17 cellular contexts compared by ENCODE assay signal in the genomic region with DNA sequence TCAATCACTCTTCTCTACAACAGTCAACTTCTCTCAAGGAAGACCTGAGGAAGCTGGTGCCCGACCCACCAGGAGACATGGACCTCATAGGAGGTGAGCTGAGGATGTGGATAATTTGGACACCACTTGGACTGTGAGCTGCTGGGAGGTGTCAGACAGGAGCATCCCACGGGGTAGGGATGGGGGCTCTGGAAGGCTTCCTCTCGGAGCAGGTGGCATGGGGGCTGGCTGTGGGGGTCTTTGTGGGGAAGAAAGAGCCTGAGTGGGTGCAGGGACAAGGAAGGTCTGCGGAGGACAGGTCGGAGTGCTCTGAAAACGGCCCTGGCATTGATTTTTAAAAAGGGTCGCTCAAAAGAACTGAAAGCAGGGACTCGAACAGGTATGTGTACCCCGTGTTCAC.
"Had no signal": no experiment of that assay in that cellular context is flagged by ENCODE, and none has a peak within 500 bp of the region (broad histone marks: within the 10 kb centered on the region; RNA-seq: fewer than 3 reads in every experiment).

No MANE protein-coding gene starts in this region.

- H3K27me3 ChIP-seq: adrenal gland, breast epithelium, transverse colon, vagina had no signal

- H3K27ac ChIP-seq: adrenal gland, breast epithelium, skin epidermis, transverse colon, vagina, VCaP had no signal

- H3K27ac Mint-ChIP-seq: activated CD4-positive, alpha-beta memory T cell treated with anti-CD3 and anti-CD28 coated beads for 36 hours; activated naive CD4-positive, alpha-beta T cell treated with anti-CD3 and anti-CD28 coated beads, Interleukin-2, amount 50 U/mL, for 72 hours; dendritic cell treated with granulocyte-macrophage colony-stimulating factor and Interleukin-4, amounts not matched to agents 40 ng/mL and 50 ng/mL, for 4 days; effector memory CD8-positive, alpha-beta T cell; stimulated activated naive CD8-positive, alpha-beta T cell treated with anti-CD3 and anti-CD28 coated beads, Interleukin-15, Interleukin-2, amounts not matched to agents 100 ng/mL and 50 ng/mL, for 24 hours had no signal

- H3K4me1 ChIP-seq: adrenal gland, breast epithelium, vagina had no signal

- ATAC-seq: activated naive CD4-positive, alpha-beta T cell treated with anti-CD3 and anti-CD28 coated beads, Interleukin-2, amount 50 U/mL, for 72 hours; effector memory CD8-positive, alpha-beta T cell had no signal

- H3K9me3 Mint-ChIP-seq: activated CD4-positive, alpha-beta memory T cell treated with anti-CD3 and anti-CD28 coated beads for 36 hours; activated naive CD4-positive, alpha-beta T cell treated with anti-CD3 and anti-CD28 coated beads, Interleukin-2, amount 50 U/mL, for 72 hours; dendritic cell treated with granulocyte-macrophage colony-stimulating factor and Interleukin-4, amounts not matched to agents 40 ng/mL and 50 ng/mL, for 4 days; effector memory CD8-positive, alpha-beta T cell; stimulated activated naive CD8-positive, alpha-beta T cell treated with anti-CD3 and anti-CD28 coated beads, Interleukin-15, Interleukin-2, amounts not matched to agents 100 ng/mL and 50 ng/mL, for 24 hours had no signal

- H3K4me3 Mint-ChIP-seq: activated CD4-positive, alpha-beta memory T cell treated with anti-CD3 and anti-CD28 coated beads for 36 hours; dendritic cell treated with granulocyte-macrophage colony-stimulating factor and Interleukin-4, amounts not matched to agents 40 ng/mL and 50 ng/mL, for 4 days; effector memory CD8-positive, alpha-beta T cell; stimulated activated naive CD8-positive, alpha-beta T cell treated with anti-CD3 and anti-CD28 coated beads, Interleukin-15, Interleukin-2, amounts not matched to agents 100 ng/mL and 50 ng/mL, for 24 hours had no signal

- H3K9me3 ChIP-seq: transverse colon, vagina had no signal

- H3K36me3 Mint-ChIP-seq: activated CD4-positive, alpha-beta memory T cell treated with anti-CD3 and anti-CD28 coated beads for 36 hours; activated naive CD4-positive, alpha-beta T cell treated with anti-CD3 and anti-CD28 coated beads, Interleukin-2, amount 50 U/mL, for 72 hours had no signal

- H3K4me3 ChIP-seq: adrenal gland, breast epithelium, skin epidermis, transverse colon, vagina had no signal

- DNase-seq: activated CD4-positive, alpha-beta memory T cell treated with anti-CD3 and anti-CD28 coated beads for 36 hours; activated gamma-delta T cell; activated T-cell treated with anti-CD3 and anti-CD28 coated beads for 4 hours; cerebellar nuclear complex; effector memory CD8-positive, alpha-beta T cell; SW 1271; T-helper 2 cell; transverse colon had no signal

- H3K36me3 ChIP-seq: breast epithelium, transverse colon had no signal

- H3K27me3 Mint-ChIP-seq: activated CD4-positive, alpha-beta memory T cell treated with anti-CD3 and anti-CD28 coated beads for 36 hours; progenitor cell of endocrine pancreas; stimulated activated naive CD8-positive, alpha-beta T cell treated with anti-CD3 and anti-CD28 coated beads, Interleukin-15, Interleukin-2, amounts not matched to agents 100 ng/mL and 50 ng/mL, for 24 hours had no signal
